In the genomic region with DNA sequence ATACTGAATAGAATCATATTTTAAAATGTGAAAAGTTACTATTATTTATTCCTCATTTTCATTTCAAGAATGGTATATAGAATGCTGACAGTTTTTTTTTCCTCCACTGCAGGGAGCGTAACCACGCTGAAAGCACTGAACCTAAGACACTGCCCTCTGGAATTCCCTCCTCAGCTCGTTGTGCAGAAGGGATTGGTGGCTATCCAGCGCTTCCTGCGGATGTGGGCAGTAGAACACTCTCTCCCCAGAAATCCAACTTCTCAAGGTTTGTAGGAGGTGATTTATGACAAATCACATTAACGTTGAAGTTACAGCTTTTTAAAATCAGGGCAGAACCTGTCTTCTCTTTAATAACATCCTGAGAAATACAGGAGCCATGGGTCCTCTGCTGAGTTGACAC, we compare ENCODE assay signal across 5 cellular contexts.
"Had no signal": no experiment of that assay in that cellular context is flagged by ENCODE, and none has a peak within 500 bp of the region (broad histone marks: within the 10 kb centered on the region; RNA-seq: fewer than 3 reads in every experiment).

No MANE protein-coding gene starts in this region.

- H3K27ac ChIP-seq: GM23248 had no signal

- DNase-seq: GM23248, GOT3, H9, HCEC 1CT, KBM-7 had no signal

- H3K4me3 ChIP-seq: GM23248 had no signal
